Comparison of ENCODE assay signal across 19 cellular contexts in the genomic region with DNA sequence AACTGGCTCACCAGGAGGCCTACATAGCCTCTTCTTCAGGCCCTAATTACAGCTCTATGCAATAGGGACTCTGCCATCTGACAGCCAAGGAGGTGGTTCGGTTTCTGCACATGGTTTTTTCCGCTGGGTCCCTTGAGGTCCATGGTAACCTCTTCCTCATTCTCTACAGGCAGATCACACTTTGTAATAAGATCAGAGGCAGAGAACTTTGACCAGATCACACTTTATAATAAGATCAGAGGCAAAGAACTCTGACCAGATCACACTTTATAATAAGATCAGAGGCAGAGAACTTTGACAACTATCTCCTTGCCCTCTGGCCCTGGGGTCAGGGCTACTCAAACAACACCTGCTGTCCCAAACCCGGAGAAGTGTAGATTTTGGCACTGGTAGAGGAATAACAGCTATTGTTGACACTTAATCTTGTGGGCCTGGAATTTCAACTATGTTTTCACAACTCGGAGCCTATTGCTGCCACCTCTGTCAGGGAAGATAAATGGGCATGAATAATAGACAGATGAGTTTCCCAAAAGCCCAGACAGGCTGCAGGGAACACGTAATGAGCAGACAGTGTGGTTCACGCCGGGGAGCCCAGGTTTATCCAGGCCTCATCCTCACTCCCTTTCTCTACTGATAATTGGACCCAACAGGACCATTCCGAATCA.
DNase-seq lines count a peak whose midpoint lies in the region; ATAC-seq and TF ChIP-seq lines count a peak whose summit lies in the region.
"Had no signal": no experiment of that assay in that cellular context is flagged by ENCODE, and none has a peak within 500 bp of the region (broad histone marks: within the 10 kb centered on the region; RNA-seq: fewer than 3 reads in every experiment).

No MANE protein-coding gene starts in this region.

- TF ChIP-seq CTCF in brain microvascular endothelial cell (IDR thresholded peaks at IDR 0.05; ENCODE audit: low read depth, low read length, missing control alignments) (no peak), right atrium auricular region (IDR thresholded peaks at IDR 0.05) (no peak), psoas muscle (IDR thresholded peaks at IDR 0.05) (no peak)

- no peak overlapping the region for H3K4me3 Mint-ChIP-seq in activated T-cell treated with anti-CD3 and anti-CD28 coated beads, Interleukin-2, amount 50 U/mL, for 24 hours
- H3K4me3 Mint-ChIP-seq: activated CD8-positive, alpha-beta memory T cell treated with anti-CD3 and anti-CD28 coated beads, Interleukin-2, amount 10 ng/mL, durations not matched to agents 7 days and 5 days had no signal

- H3K27me3 ChIP-seq in brain microvascular endothelial cell (replicated peaks) (no peaks in the 10 kb centered on the region), right atrium auricular region (no peaks in the 10 kb centered on the region), psoas muscle (ENCODE audit: insufficient read depth in 3 of 3, low read length in 2 of 3) (no peaks in the 10 kb centered on the region)
- H3K27me3 ChIP-seq: vagina had no signal

- 39 to 46% (median 41%) methylated on average over 8 of the region's 8 CpGs for WGBS in psoas muscle, 3 donors

- H3K4me3 ChIP-seq in brain microvascular endothelial cell (ENCODE audit: low read depth, low read length) (no peak overlapping the region), right atrium auricular region (no peak overlapping the region), psoas muscle (no peak overlapping the region)
- H3K4me3 ChIP-seq: sigmoid colon, vagina had no signal

- H3K27ac ChIP-seq in brain microvascular endothelial cell (no peak overlapping the region), right atrium auricular region (peak overlapping the region; percentile 13 to 68), psoas muscle (no peak overlapping the region)
- H3K27ac ChIP-seq: sigmoid colon, vagina had no signal

- H3K36me3 Mint-ChIP-seq in activated T-cell treated with anti-CD3 and anti-CD28 coated beads, Interleukin-2, amount 50 U/mL, for 24 hours (ENCODE audit: low read depth), result no peaks in the 10 kb centered on the region
- H3K36me3 Mint-ChIP-seq: activated CD8-positive, alpha-beta memory T cell treated with anti-CD3 and anti-CD28 coated beads, Interleukin-2, amount 10 ng/mL, durations not matched to agents 7 days and 5 days had no signal

- peak; percentile 63 for DNase-seq in GM03348 (ENCODE audit: low spot score)
- peak; percentile 5 for DNase-seq in brain microvascular endothelial cell
- DNase-seq in right atrium auricular region (ENCODE audit: low spot score), result no peak
- DNase-seq in psoas muscle, result no peak
- no peak for DNase-seq in activated T-cell treated with anti-CD3 and anti-CD28 coated beads, Interleukin-2, amount 50 U/mL, for 24 hours
- DNase-seq in activated gamma-delta T cell (lab: John Stamatoyannopoulos, UW), result no peak
- no peak for DNase-seq in epidermal melanocyte (ENCODE audit: insufficient read length, low spot score)
- no peak for DNase-seq in globus pallidus (ENCODE audit: low spot score)
- DNase-seq: activated CD8-positive, alpha-beta memory T cell treated with anti-CD3 and anti-CD28 coated beads, Interleukin-2, amount 10 ng/mL, durations not matched to agents 7 days and 5 days; central memory CD4-positive, alpha-beta T cell; hypothalamus; KG1; NCI-H1092 treated with DMSO at 0.1 percent for 48 hours; NCI-H2081 treated with DMSO at 0.1 percent for 48 hours; NCI-H774; PC-3; sigmoid colon; substantia nigra had no signal

- H3K27ac Mint-ChIP-seq in activated T-cell treated with anti-CD3 and anti-CD28 coated beads, Interleukin-2, amount 50 U/mL, for 24 hours, result no peak overlapping the region
- H3K27ac Mint-ChIP-seq: activated CD8-positive, alpha-beta memory T cell treated with anti-CD3 and anti-CD28 coated beads, Interleukin-2, amount 10 ng/mL, durations not matched to agents 7 days and 5 days had no signal

- H3K27me3 Mint-ChIP-seq in activated T-cell treated with anti-CD3 and anti-CD28 coated beads, Interleukin-2, amount 50 U/mL, for 24 hours, result peaks cover 5% of the 10 kb centered on the region
- H3K27me3 Mint-ChIP-seq: activated CD8-positive, alpha-beta memory T cell treated with anti-CD3 and anti-CD28 coated beads, Interleukin-2, amount 10 ng/mL, durations not matched to agents 7 days and 5 days had no signal

- H3K9me3 ChIP-seq in right atrium auricular region (no peaks in the 10 kb centered on the region), psoas muscle (no peaks in the 10 kb centered on the region)
- H3K9me3 ChIP-seq: sigmoid colon, vagina had no signal

- no peaks in the 10 kb centered on the region for H3K4me1 Mint-ChIP-seq in activated T-cell treated with anti-CD3 and anti-CD28 coated beads, Interleukin-2, amount 50 U/mL, for 24 hours (ENCODE audit: low read depth)
- H3K4me1 Mint-ChIP-seq: activated CD8-positive, alpha-beta memory T cell treated with anti-CD3 and anti-CD28 coated beads, Interleukin-2, amount 10 ng/mL, durations not matched to agents 7 days and 5 days had no signal

- ATAC-seq in psoas muscle, result peak in 3 of 4 donors; percentile 26 to 77 (median 66)
- ATAC-seq: activated CD8-positive, alpha-beta memory T cell treated with anti-CD3 and anti-CD28 coated beads, Interleukin-2, amount 10 ng/mL, durations not matched to agents 7 days and 5 days; PC-3 had no signal

- no peaks in the 10 kb centered on the region for H3K9me3 Mint-ChIP-seq in activated T-cell treated with anti-CD3 and anti-CD28 coated beads, Interleukin-2, amount 50 U/mL, for 24 hours

- H3K4me1 ChIP-seq in right atrium auricular region, result peaks cover 0 to 14% of the 10 kb centered on the region in 2 donors
- H3K4me1 ChIP-seq in psoas muscle, result no peaks in the 10 kb centered on the region
- H3K4me1 ChIP-seq: vagina had no signal

- in situ Hi-C loops in brain microvascular endothelial cell (cut with HindIII; ENCODE audit: low pct_ligation_motif_present, low sequenced_read_pairs), result no loop called here

- intact Hi-C loops in psoas muscle (cut with DNase I), result no loop called here

- H3K36me3 ChIP-seq in brain microvascular endothelial cell (replicated peaks), result no peaks in the 10 kb centered on the region
- no peaks in the 10 kb centered on the region for H3K36me3 ChIP-seq in right atrium auricular region
- H3K36me3 ChIP-seq in psoas muscle (ENCODE audit: insufficient read depth in 1 of 2, low read depth in 1 of 2), result no peaks in the 10 kb centered on the region
- H3K36me3 ChIP-seq: sigmoid colon, vagina had no signal

Comparison
In these comparisons a context has a peak if more than half of its experiments do, and no peak if none do; other contexts are left out.
1. DNase-seq: peak in GM03348 (single experiment) and brain microvascular endothelial cell (single experiment); none in right atrium auricular region (single experiment), psoas muscle (0 of 2), activated T-cell treated with anti-CD3 and anti-CD28 coated beads, Interleukin-2, amount 50 U/mL, for 24 hours (single experiment), activated gamma-delta T cell (single experiment), epidermal melanocyte (single experiment) and globus pallidus (single experiment).
2. H3K27ac ChIP-seq: peak in right atrium auricular region (2 of 2); none in brain microvascular endothelial cell (single experiment) and psoas muscle (single experiment).